ENCODE assay signal across 1 cellular context in the genomic region with DNA sequence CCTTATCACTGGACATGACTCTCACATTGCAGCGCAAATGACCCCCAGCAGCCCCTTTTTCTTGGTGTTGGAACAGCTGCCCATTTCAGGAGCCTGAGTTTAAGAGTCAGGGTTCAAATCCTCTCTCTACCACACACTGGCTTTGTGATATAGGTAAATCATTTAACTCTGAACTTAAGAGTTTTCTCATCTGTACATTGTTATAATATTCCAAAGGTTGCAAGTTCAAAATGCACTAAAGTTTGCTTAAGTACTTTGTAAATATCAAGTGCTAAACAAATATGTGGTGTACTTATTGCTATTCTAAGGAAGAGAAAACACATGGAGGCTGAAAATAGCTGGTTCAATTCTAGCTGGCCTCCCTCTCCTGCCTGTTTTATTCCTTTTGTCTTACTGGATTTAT.
TF ChIP-seq lines count a peak whose summit lies in the region.

No MANE protein-coding gene starts in this region.

TF ChIP-seq in HepG2, 621 proteins besides CTCF, POLR2A, EP300 and RAD21 (continued from another document and continues in another):
- TF ChIP-seq, protein P1, sequence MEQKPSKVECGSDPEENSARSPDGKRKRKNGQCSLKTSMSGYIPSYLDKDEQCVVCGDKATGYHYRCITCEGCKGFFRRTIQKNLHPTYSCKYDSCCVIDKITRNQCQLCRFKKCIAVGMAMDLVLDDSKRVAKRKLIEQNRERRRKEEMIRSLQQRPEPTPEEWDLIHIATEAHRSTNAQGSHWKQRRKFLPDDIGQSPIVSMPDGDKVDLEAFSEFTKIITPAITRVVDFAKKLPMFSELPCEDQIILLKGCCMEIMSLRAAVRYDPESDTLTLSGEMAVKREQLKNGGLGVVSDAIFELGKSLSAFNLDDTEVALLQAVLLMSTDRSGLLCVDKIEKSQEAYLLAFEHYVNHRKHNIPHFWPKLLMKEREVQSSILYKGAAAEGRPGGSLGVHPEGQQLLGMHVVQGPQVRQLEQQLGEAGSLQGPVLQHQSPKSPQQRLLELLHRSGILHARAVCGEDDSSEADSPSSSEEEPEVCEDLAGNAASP (CRISPR knock-in tag; IDR thresholded peaks at IDR 0.05; ENCODE audit: borderline replicate concordance), result no peak; the same call in 1 of the 2 replicates
- TF ChIP-seq NFRKB (IDR thresholded peaks at IDR 0.05), result no peak
- TF ChIP-seq ZNF382 (CRISPR knock-in tag; IDR thresholded peaks at IDR 0.05; ENCODE audit: borderline replicate concordance), result no peak
- no peak for TF ChIP-seq REPIN1 (CRISPR knock-in tag; IDR thresholded peaks at IDR 0.05; ENCODE audit: borderline replicate concordance, low read depth)
- no peak for TF ChIP-seq ZNF564 (CRISPR knock-in tag; IDR thresholded peaks at IDR 0.05)
- TF ChIP-seq NCOR1 (IDR thresholded peaks at IDR 0.05; ENCODE audit: borderline replicate concordance, low read length), result peak; percentile 73; the same call in 1 of the 2 replicates
- no peak for TF ChIP-seq ARHGAP35 (CRISPR knock-in tag; IDR thresholded peaks at IDR 0.05; ENCODE audit: borderline replicate concordance)
- TF ChIP-seq, protein P2, sequence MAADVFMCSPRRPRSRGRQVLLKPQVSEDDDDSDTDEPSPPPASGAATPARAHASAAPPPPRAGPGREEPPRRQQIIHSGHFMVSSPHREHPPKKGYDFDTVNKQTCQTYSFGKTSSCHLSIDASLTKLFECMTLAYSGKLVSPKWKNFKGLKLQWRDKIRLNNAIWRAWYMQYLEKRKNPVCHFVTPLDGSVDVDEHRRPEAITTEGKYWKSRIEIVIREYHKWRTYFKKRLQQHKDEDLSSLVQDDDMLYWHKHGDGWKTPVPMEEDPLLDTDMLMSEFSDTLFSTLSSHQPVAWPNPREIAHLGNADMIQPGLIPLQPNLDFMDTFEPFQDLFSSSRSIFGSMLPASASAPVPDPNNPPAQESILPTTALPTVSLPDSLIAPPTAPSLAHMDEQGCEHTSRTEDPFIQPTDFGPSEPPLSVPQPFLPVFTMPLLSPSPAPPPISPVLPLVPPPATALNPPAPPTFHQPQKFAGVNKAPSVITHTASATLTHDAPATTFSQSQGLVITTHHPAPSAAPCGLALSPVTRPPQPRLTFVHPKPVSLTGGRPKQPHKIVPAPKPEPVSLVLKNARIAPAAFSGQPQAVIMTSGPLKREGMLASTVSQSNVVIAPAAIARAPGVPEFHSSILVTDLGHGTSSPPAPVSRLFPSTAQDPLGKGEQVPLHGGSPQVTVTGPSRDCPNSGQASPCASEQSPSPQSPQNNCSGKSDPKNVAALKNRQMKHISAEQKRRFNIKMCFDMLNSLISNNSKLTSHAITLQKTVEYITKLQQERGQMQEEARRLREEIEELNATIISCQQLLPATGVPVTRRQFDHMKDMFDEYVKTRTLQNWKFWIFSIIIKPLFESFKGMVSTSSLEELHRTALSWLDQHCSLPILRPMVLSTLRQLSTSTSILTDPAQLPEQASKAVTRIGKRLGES (CRISPR knock-in tag; IDR thresholded peaks at IDR 0.05; ENCODE audit: borderline replicate concordance), result no peak
- TF ChIP-seq HNRNPLL (IDR thresholded peaks at IDR 0.05; ENCODE audit: low read depth, low read length, poor library complexity, severe bottlenecking), result no peak
- TF ChIP-seq ZNF121 (CRISPR knock-in tag; IDR thresholded peaks at IDR 0.05), result no peak
- no peak for TF ChIP-seq NR2F6 (IDR thresholded peaks at IDR 0.05)
- TF ChIP-seq NR2F6 (CRISPR knock-in tag; IDR thresholded peaks at IDR 0.05), result peak; percentile 48
- TF ChIP-seq FOXM1 (CRISPR knock-in tag; IDR thresholded peaks at IDR 0.05), result no peak
- TF ChIP-seq PLRG1 (conservative IDR thresholded peaks at IDR 0.05), result no peak
- TF ChIP-seq ZNF792 (CRISPR knock-in tag; IDR thresholded peaks at IDR 0.05), result 0 out of 2 replicates have a peak, but pooled peaks have one; percentile 42
- TF ChIP-seq, protein P3, sequence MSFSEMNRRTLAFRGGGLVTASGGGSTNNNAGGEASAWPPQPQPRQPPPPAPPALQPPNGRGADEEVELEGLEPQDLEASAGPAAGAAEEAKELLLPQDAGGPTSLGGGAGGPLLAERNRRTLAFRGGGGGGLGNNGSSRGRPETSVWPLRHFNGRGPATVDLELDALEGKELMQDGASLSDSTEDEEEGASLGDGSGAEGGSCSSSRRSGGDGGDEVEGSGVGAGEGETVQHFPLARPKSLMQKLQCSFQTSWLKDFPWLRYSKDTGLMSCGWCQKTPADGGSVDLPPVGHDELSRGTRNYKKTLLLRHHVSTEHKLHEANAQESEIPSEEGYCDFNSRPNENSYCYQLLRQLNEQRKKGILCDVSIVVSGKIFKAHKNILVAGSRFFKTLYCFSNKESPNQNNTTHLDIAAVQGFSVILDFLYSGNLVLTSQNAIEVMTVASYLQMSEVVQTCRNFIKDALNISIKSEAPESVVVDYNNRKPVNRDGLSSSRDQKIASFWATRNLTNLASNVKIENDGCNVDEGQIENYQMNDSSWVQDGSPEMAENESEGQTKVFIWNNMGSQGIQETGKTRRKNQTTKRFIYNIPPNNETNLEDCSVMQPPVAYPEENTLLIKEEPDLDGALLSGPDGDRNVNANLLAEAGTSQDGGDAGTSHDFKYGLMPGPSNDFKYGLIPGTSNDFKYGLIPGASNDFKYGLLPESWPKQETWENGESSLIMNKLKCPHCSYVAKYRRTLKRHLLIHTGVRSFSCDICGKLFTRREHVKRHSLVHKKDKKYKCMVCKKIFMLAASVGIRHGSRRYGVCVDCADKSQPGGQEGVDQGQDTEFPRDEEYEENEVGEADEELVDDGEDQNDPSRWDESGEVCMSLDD (CRISPR knock-in tag; IDR thresholded peaks at IDR 0.05; ENCODE audit: borderline replicate concordance), result no peak
- TF ChIP-seq CEBPG (CRISPR knock-in tag; IDR thresholded peaks at IDR 0.05), result 0 out of 2 replicates have a peak, but pooled peaks have one; percentile 9
- no peak for TF ChIP-seq ZNF34 (CRISPR knock-in tag; IDR thresholded peaks at IDR 0.05; ENCODE audit: borderline replicate concordance)
- TF ChIP-seq SIX1 (CRISPR knock-in tag; IDR thresholded peaks at IDR 0.05; ENCODE audit: borderline replicate concordance), result 0 out of 2 replicates have a peak, but pooled peaks have one; percentile 18
- TF ChIP-seq ZBTB1 (CRISPR knock-in tag; IDR thresholded peaks at IDR 0.05; ENCODE audit: borderline replicate concordance), result no peak
- no peak for TF ChIP-seq ZNF589 (CRISPR knock-in tag; conservative IDR thresholded peaks at IDR 0.05)
- TF ChIP-seq, protein P4, sequence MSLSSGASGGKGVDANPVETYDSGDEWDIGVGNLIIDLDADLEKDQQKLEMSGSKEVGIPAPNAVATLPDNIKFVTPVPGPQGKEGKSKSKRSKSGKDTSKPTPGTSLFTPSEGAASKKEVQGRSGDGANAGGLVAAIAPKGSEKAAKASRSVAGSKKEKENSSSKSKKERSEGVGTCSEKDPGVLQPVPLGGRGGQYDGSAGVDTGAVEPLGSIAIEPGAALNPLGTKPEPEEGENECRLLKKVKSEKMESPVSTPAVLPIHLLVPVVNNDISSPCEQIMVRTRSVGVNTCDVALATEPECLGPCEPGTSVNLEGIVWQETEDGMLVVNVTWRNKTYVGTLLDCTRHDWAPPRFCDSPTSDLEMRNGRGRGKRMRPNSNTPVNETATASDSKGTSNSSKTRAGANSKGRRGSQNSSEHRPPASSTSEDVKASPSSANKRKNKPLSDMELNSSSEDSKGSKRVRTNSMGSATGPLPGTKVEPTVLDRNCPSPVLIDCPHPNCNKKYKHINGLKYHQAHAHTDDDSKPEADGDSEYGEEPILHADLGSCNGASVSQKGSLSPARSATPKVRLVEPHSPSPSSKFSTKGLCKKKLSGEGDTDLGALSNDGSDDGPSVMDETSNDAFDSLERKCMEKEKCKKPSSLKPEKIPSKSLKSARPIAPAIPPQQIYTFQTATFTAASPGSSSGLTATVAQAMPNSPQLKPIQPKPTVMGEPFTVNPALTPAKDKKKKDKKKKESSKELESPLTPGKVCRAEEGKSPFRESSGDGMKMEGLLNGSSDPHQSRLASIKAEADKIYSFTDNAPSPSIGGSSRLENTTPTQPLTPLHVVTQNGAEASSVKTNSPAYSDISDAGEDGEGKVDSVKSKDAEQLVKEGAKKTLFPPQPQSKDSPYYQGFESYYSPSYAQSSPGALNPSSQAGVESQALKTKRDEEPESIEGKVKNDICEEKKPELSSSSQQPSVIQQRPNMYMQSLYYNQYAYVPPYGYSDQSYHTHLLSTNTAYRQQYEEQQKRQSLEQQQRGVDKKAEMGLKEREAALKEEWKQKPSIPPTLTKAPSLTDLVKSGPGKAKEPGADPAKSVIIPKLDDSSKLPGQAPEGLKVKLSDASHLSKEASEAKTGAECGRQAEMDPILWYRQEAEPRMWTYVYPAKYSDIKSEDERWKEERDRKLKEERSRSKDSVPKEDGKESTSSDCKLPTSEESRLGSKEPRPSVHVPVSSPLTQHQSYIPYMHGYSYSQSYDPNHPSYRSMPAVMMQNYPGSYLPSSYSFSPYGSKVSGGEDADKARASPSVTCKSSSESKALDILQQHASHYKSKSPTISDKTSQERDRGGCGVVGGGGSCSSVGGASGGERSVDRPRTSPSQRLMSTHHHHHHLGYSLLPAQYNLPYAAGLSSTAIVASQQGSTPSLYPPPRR (CRISPR knock-in tag; IDR thresholded peaks at IDR 0.05; ENCODE audit: borderline replicate concordance), result peak; percentile 53; the same call in 1 of the 2 replicates
- no peak for TF ChIP-seq TBP (CRISPR knock-in tag; IDR thresholded peaks at IDR 0.05)
- TF ChIP-seq, protein P5, sequence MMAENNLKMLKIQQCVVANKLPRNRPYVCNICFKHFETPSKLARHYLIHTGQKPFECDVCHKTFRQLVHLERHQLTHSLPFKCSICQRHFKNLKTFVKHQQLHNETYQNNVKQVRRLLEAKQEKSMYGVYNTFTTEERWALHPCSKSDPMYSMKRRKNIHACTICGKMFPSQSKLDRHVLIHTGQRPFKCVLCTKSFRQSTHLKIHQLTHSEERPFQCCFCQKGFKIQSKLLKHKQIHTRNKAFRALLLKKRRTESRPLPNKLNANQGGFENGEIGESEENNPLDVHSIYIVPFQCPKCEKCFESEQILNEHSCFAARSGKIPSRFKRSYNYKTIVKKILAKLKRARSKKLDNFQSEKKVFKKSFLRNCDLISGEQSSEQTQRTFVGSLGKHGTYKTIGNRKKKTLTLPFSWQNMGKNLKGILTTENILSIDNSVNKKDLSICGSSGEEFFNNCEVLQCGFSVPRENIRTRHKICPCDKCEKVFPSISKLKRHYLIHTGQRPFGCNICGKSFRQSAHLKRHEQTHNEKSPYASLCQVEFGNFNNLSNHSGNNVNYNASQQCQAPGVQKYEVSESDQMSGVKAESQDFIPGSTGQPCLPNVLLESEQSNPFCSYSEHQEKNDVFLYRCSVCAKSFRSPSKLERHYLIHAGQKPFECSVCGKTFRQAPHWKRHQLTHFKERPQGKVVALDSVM (CRISPR knock-in tag; IDR thresholded peaks at IDR 0.05), result peak; percentile 57; the same call in 1 of the 2 replicates
- no peak for TF ChIP-seq SP5 (CRISPR knock-in tag; IDR thresholded peaks at IDR 0.05; ENCODE audit: borderline replicate concordance, low read depth)
- TF ChIP-seq ZNF614 (CRISPR knock-in tag; IDR thresholded peaks at IDR 0.05; ENCODE audit: borderline replicate concordance), result no peak; the same call in 1 of the 2 replicates
- TF ChIP-seq ZNF326 (CRISPR knock-in tag; IDR thresholded peaks at IDR 0.05; ENCODE audit: borderline replicate concordance), result no peak
- no peak for TF ChIP-seq ZFYVE20 (CRISPR knock-in tag; IDR thresholded peaks at IDR 0.05; ENCODE audit: borderline replicate concordance, low read depth)
- TF ChIP-seq AHR (CRISPR knock-in tag; IDR thresholded peaks at IDR 0.05), result no peak
- no peak for TF ChIP-seq HNRNPUL1 (IDR thresholded peaks at IDR 0.05; ENCODE audit: low read depth, low read length)
- 0 out of 2 replicates have a peak, but pooled peaks have one; percentile 52 for TF ChIP-seq ISL2 (CRISPR knock-in tag; IDR thresholded peaks at IDR 0.05)
- TF ChIP-seq GABPA (IDR thresholded peaks at IDR 0.05; ENCODE audit: low read depth, low read length), result no peak
- TF ChIP-seq GABPA (CRISPR knock-in tag; IDR thresholded peaks at IDR 0.05; ENCODE audit: low read depth), result peak; percentile 43; the same call in 1 of the 2 replicates
- no peak for TF ChIP-seq FLYWCH1 (CRISPR knock-in tag; IDR thresholded peaks at IDR 0.05)
- TF ChIP-seq, protein P6, sequence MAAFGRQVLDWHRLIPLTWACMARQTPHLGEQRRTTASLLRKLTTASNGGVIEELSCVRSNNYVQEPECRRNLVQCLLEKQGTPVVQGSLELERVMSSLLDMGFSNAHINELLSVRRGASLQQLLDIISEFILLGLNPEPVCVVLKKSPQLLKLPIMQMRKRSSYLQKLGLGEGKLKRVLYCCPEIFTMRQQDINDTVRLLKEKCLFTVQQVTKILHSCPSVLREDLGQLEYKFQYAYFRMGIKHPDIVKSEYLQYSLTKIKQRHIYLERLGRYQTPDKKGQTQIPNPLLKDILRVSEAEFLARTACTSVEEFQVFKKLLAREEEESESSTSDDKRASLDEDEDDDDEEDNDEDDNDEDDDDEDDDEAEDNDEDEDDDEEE (CRISPR knock-in tag; IDR thresholded peaks at IDR 0.05), result no peak
- TF ChIP-seq ZNF124 (CRISPR knock-in tag; IDR thresholded peaks at IDR 0.05), result no peak
- TF ChIP-seq, protein P7, sequence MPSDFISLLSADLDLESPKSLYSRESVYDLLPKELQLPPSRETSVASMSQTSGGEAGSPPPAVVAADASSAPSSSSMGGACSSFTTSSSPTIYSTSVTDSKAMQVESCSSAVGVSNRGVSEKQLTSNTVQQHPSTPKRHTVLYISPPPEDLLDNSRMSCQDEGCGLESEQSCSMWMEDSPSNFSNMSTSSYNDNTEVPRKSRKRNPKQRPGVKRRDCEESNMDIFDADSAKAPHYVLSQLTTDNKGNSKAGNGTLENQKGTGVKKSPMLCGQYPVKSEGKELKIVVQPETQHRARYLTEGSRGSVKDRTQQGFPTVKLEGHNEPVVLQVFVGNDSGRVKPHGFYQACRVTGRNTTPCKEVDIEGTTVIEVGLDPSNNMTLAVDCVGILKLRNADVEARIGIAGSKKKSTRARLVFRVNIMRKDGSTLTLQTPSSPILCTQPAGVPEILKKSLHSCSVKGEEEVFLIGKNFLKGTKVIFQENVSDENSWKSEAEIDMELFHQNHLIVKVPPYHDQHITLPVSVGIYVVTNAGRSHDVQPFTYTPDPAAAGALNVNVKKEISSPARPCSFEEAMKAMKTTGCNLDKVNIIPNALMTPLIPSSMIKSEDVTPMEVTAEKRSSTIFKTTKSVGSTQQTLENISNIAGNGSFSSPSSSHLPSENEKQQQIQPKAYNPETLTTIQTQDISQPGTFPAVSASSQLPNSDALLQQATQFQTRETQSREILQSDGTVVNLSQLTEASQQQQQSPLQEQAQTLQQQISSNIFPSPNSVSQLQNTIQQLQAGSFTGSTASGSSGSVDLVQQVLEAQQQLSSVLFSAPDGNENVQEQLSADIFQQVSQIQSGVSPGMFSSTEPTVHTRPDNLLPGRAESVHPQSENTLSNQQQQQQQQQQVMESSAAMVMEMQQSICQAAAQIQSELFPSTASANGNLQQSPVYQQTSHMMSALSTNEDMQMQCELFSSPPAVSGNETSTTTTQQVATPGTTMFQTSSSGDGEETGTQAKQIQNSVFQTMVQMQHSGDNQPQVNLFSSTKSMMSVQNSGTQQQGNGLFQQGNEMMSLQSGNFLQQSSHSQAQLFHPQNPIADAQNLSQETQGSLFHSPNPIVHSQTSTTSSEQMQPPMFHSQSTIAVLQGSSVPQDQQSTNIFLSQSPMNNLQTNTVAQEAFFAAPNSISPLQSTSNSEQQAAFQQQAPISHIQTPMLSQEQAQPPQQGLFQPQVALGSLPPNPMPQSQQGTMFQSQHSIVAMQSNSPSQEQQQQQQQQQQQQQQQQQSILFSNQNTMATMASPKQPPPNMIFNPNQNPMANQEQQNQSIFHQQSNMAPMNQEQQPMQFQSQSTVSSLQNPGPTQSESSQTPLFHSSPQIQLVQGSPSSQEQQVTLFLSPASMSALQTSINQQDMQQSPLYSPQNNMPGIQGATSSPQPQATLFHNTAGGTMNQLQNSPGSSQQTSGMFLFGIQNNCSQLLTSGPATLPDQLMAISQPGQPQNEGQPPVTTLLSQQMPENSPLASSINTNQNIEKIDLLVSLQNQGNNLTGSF (CRISPR knock-in tag; IDR thresholded peaks at IDR 0.05), result no peak
